Comparison of ENCODE assay signal across 8 cellular contexts in the genomic region with DNA sequence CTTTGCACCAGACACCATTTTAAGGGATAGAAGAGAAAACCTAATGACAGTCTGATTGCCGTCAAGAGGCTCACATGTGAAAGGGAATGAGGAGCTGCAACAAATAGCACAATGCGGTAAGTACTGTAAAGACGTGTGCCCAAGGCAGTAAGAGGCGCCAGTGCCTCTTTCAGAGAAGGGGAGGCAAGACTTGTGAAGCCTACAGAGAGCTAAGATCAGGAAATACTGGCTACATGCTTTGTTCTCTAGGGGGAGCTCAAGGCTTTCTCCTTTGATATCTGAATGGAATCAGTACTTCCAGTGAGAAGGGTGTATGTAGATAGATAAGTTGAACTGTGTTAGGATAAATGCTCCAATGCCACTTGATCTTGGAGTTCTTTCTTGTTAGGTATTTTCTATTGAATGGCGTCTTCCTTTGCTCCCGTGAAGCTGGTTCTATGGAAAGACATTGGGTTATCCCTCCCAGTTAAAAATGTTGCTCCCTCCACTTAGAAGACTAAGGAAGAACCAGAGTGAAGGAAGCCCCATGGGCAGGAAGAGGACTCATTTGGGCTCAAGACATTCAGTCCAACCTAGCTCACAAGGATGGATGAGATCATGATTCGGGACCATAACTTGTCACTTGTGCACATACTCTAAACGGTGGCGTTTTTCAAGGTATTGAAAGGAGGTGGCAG. TPM values are rescaled to one million over a fixed set of nuclear protein-coding genes. Genes with fewer than 3 reads are reported as not detected.
DNase-seq lines count a peak whose midpoint lies in the region; ATAC-seq and TF ChIP-seq lines count a peak whose summit lies in the region.

No MANE protein-coding gene starts in this region.

- no peaks in the 10 kb centered on the region for H3K79me2 ChIP-seq in SK-N-SH (ENCODE audit: insufficient read depth)

- H3K27me3 ChIP-seq in BJ (ENCODE audit: control insufficient read depth, insufficient read depth, low read length) (no peaks in the 10 kb centered on the region), SK-N-SH (ENCODE audit: insufficient read depth) (no peaks in the 10 kb centered on the region)

- 29% methylated on average over 9 of the region's 9 CpGs for WGBS in SK-N-SH (ENCODE audit: low lambda C conversion rate)

- CTCF ChIA-PET in BJ (lab: Yijun Ruan, JAX) (interaction anchor here (0.7 to 24.3 kb wide), 28 partner anchors 9 to 121 kb away, joined by 3 to 490 read pairs (median 6); a partner anchor contains a TSS), SK-N-SH (lab: Yijun Ruan, JAX) (interaction anchor here (0.6 to 10.6 kb wide), 42 partner anchors 10 to 267 kb away, joined by 3 to 363 read pairs (median 5); a partner anchor contains a TSS)

- TF ChIP-seq RAD21 in SK-N-SH (IDR thresholded peaks at IDR 0.05; ENCODE audit: low read length) = peak; percentile 96

- H3K27ac ChIP-seq in SK-N-SH (ENCODE audit: low read depth in 2 of 2, low read length in 1 of 2) = no peak overlapping the region

- H3K9ac ChIP-seq in SK-N-SH = no peak overlapping the region

- no peaks in the 10 kb centered on the region for H4K20me1 ChIP-seq in SK-N-SH (ENCODE audit: insufficient read depth)

- H3F3A ChIP-seq in SK-N-SH (replicated peaks; ENCODE audit: insufficient read depth) = peaks cover 2% of the 10 kb centered on the region

- no peak overlapping the region for H2AFZ ChIP-seq in SK-N-SH (ENCODE audit: low read depth)

- no peaks in the 10 kb centered on the region for H3K4me1 ChIP-seq in SK-N-SH (ENCODE audit: control insufficient read depth in 1 of 2, insufficient read depth in 2 of 2, low read depth in 1 of 2, low read length in 1 of 2)

- no peaks in the 10 kb centered on the region for H3K9me2 ChIP-seq in SK-N-SH

- TF ChIP-seq CTCF in BJ (IDR thresholded peaks at IDR 0.05; ENCODE audit: insufficient read depth, low read depth, low read length) (peak; percentile 89), SK-N-SH (IDR thresholded peaks at IDR 0.05) (peak; percentile 86), epithelial cell of esophagus (IDR thresholded peaks at IDR 0.05; ENCODE audit: insufficient read depth, low read depth, low read length, missing control alignments) (peak; percentile 93)

- H3K36me3 ChIP-seq in BJ (ENCODE audit: control insufficient read depth, insufficient read depth, low read length) (no peaks in the 10 kb centered on the region), SK-N-SH (replicated peaks in 1 of 2; ENCODE audit: control insufficient read depth in 1 of 2, insufficient read depth in 2 of 2, low read length in 1 of 2) (no peaks in the 10 kb centered on the region)

- peak; percentile 31 for DNase-seq in BJ (ENCODE audit: low read depth)
- peak; percentile 76 for DNase-seq in NCI-H1105 treated with DMSO at 0.1 percent for 48 hours (lab: John Stamatoyannopoulos, UW)
- DNase-seq in SK-N-SH = peak; percentile 76
- DNase-seq in epithelial cell of esophagus (ENCODE audit: low read depth) = peak; percentile 82
- DNase-seq in middle frontal gyrus (ENCODE audit: extremely low spot score, low spot score) = peak; percentile 59
- DNase-seq in activated CD4-positive, CD25-positive, alpha-beta regulatory T cell treated with anti-CD3 and anti-CD28 coated beads, Interleukin-2, amount 50 U/mL, for 72 hours = no peak

- no peak for TF ChIP-seq EP300 in SK-N-SH (IDR thresholded peaks at IDR 0.05; ENCODE audit: borderline replicate concordance in 1 of 2, low read depth in 1 of 2, low read length in 1 of 2)

- H3K9me3 ChIP-seq in SK-N-SH = no peaks in the 10 kb centered on the region

- no peak overlapping the region for H3K4me2 ChIP-seq in SK-N-SH

- H3K4me3 ChIP-seq in BJ (ENCODE audit: low read depth, low read length) = no peak overlapping the region
- H3K4me3 ChIP-seq in SK-N-SH (ENCODE audit: low read depth in 2 of 2, low read length in 1 of 2) = peak overlapping the region in 1 of 2 experiments; percentile 4; a peak in 1 of 4 replicates
- H3K4me3 ChIP-seq in epithelial cell of esophagus (ENCODE audit: low read length) = no peak overlapping the region

- POLR2A ChIA-PET in BJ (lab: Charles Lee) = interaction anchor here (0.6 kb wide), 1 partner anchor 41 kb away, joined by 3 read pairs; no protein-coding TSS in a partner anchor
- POLR2A ChIA-PET in SK-N-SH (lab: Yijun Ruan, JAX) = interaction anchor here (1.0 to 1.1 kb wide), 2 partner anchors 28 to 70 kb away, joined by 3 to 7 read pairs; a partner anchor contains a TSS

- ATAC-seq in GM18508 (IDR thresholded peaks at IDR 0.05; ENCODE audit: insufficient read depth, unreplicated experiment) (peak; percentile 92), HG02884 (IDR thresholded peaks at IDR 0.05; ENCODE audit: unreplicated experiment) (peak; percentile 96)

TF ChIP-seq in SK-N-SH, 30 proteins besides CTCF, POLR2A, EP300 and RAD21:
- TF ChIP-seq ELF1 (IDR thresholded peaks at IDR 0.05) (no peak), FOXJ3 (CRISPR knock-in tag; IDR thresholded peaks at IDR 0.05) (no peak), SIN3A (IDR thresholded peaks at IDR 0.05; ENCODE audit: borderline replicate concordance, low read depth, low read length) (no peak), TAF1 (IDR thresholded peaks at IDR 0.05; ENCODE audit: borderline replicate concordance, low read depth, low read length) (no peak), MXI1 (IDR thresholded peaks at IDR 0.05; ENCODE audit: low read depth, low read length) (no peak), SMC3 (IDR thresholded peaks at IDR 0.05; ENCODE audit: low read depth, low read length) (peak; percentile 82), NFIC (IDR thresholded peaks at IDR 0.05; ENCODE audit: borderline replicate concordance) (no peak)
- TF ChIP-seq, protein P1, sequence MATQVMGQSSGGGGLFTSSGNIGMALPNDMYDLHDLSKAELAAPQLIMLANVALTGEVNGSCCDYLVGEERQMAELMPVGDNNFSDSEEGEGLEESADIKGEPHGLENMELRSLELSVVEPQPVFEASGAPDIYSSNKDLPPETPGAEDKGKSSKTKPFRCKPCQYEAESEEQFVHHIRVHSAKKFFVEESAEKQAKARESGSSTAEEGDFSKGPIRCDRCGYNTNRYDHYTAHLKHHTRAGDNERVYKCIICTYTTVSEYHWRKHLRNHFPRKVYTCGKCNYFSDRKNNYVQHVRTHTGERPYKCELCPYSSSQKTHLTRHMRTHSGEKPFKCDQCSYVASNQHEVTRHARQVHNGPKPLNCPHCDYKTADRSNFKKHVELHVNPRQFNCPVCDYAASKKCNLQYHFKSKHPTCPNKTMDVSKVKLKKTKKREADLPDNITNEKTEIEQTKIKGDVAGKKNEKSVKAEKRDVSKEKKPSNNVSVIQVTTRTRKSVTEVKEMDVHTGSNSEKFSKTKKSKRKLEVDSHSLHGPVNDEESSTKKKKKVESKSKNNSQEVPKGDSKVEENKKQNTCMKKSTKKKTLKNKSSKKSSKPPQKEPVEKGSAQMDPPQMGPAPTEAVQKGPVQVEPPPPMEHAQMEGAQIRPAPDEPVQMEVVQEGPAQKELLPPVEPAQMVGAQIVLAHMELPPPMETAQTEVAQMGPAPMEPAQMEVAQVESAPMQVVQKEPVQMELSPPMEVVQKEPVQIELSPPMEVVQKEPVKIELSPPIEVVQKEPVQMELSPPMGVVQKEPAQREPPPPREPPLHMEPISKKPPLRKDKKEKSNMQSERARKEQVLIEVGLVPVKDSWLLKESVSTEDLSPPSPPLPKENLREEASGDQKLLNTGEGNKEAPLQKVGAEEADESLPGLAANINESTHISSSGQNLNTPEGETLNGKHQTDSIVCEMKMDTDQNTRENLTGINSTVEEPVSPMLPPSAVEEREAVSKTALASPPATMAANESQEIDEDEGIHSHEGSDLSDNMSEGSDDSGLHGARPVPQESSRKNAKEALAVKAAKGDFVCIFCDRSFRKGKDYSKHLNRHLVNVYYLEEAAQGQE (IDR thresholded peaks at IDR 0.05; ENCODE audit: low read depth, low read length) = no peak
- TF ChIP-seq, protein P2, sequence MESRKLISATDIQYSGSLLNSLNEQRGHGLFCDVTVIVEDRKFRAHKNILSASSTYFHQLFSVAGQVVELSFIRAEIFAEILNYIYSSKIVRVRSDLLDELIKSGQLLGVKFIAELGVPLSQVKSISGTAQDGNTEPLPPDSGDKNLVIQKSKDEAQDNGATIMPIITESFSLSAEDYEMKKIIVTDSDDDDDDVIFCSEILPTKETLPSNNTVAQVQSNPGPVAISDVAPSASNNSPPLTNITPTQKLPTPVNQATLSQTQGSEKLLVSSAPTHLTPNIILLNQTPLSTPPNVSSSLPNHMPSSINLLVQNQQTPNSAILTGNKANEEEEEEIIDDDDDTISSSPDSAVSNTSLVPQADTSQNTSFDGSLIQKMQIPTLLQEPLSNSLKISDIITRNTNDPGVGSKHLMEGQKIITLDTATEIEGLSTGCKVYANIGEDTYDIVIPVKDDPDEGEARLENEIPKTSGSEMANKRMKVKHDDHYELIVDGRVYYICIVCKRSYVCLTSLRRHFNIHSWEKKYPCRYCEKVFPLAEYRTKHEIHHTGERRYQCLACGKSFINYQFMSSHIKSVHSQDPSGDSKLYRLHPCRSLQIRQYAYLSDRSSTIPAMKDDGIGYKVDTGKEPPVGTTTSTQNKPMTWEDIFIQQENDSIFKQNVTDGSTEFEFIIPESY (IDR thresholded peaks at IDR 0.05; ENCODE audit: borderline replicate concordance, low read depth) = no peak

RNA-seq across cellular contexts. Expression of a gene that starts 23.5 kb away (rescaled TPM):
- polyA plus RNA-seq in BJ (2011; rRNA removed) (not detected in 2 replicates), SK-N-SH (2012; rRNA removed) (not detected in 2 replicates)
- polyA minus RNA-seq in BJ (2011; rRNA and poly(A)+ RNA removed) = not detected in 2 replicates
- polyA plus RNA-seq in SK-N-SH (2012; cell fraction: cytosol; rRNA removed) = not detected in 2 replicates
- polyA plus RNA-seq in SK-N-SH (2012; cell fraction: nucleus; rRNA removed) = not detected in 2 replicates
